In the genomic region with DNA sequence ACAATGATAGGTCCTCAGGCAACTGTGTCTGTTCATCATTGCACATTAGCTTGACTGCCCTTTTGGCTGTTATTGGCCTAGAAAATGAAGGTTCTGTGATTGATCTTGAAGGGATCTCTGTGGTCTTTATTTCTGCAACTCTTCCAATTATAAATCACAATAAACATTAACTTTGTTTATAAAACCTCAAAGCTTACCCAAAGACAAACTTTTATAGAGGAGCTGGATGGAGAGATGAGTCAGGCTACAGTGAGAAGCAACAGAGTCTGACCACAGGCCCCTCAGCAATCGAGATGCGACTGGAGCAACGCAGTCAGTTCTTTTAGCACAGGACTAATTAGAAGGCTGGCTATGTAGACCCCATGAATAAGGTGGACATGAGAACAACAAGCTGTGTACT, we compare ENCODE assay signal across 20 cellular contexts. TPM values are rescaled to one million over a fixed set of nuclear protein-coding genes. Genes with fewer than 3 reads are reported as not detected.
DNase-seq lines count a peak whose midpoint lies in the region; ATAC-seq, FAIRE-seq and TF ChIP-seq lines count a peak whose summit lies in the region.
"Had no signal": no experiment of that assay in that cellular context is flagged by ENCODE, and none has a peak within 500 bp of the region (broad histone marks: within the 10 kb centered on the region; RNA-seq: fewer than 3 reads in every experiment).

No MANE protein-coding gene starts in this region.

- H3K9me3 ChIP-seq in CD4-positive, alpha-beta T cell (ENCODE audit: control insufficient read depth, low read length) = no peaks in the 10 kb centered on the region
- H3K9me3 ChIP-seq in osteoblast (ENCODE audit: low read depth, low read length) = no peaks in the 10 kb centered on the region
- H3K9me3 ChIP-seq: esophagus muscularis mucosa had no signal

- no peaks in the 10 kb centered on the region for H3K27me3 Mint-ChIP-seq in CD4-positive, alpha-beta T cell
- H3K27me3 Mint-ChIP-seq: brain had no signal

- H3K4me2 ChIP-seq in osteoblast (ENCODE audit: insufficient read depth, low read length) = peak overlapping the region; percentile 39

- H3K4me3 Mint-ChIP-seq in CD4-positive, alpha-beta T cell = no peak overlapping the region
- H3K4me3 Mint-ChIP-seq: activated CD8-positive, alpha-beta T cell treated with anti-CD3 and anti-CD28 coated beads, Interleukin-2, amount 10 ng/mL, durations not matched to agents 7 days and 5 days; H9 had no signal

- H3K27ac Mint-ChIP-seq in CD4-positive, alpha-beta T cell = peak overlapping the region; percentile 45
- H3K27ac Mint-ChIP-seq: activated CD8-positive, alpha-beta T cell treated with anti-CD3 and anti-CD28 coated beads, Interleukin-2, amount 10 ng/mL, durations not matched to agents 7 days and 5 days; H9 had no signal

- no peak for DNase-seq in CD4-positive, alpha-beta T cell
- DNase-seq in NB4 (ENCODE audit: low read depth) (peak; percentile 30), fibroblast of mammary gland (ENCODE audit: low read depth) (peak; percentile 37), osteoblast (ENCODE audit: insufficient read length, low spot score, missing footprints) (peak; percentile 93), NCI-H1436 (lab: John Stamatoyannopoulos, UW) (no peak), HTR-8/SVneo (ENCODE audit: insufficient read length, low spot score) (no peak), occipital lobe (lab: John Stamatoyannopoulos, UW) (no peak)
- DNase-seq in stimulated activated CD4-positive, alpha-beta T cell treated with anti-CD3 and anti-CD28 coated beads, Interleukin-4, amount 100 ng/mL, for 24 hours = no peak
- DNase-seq: activated effector memory CD4-positive, alpha-beta T cell treated with anti-CD3 and anti-CD28 coated beads, Interleukin-2, amount 50 U/mL, for 16 hours; dorsolateral prefrontal cortex; H9; NCI-H187 treated with DMSO at 0.1 percent for 48 hours; NCI-H524 treated with DMSO at 0.1 percent for 48 hours; stimulated activated naive CD4-positive, alpha-beta T cell had no signal

- H3K9me3 Mint-ChIP-seq in CD4-positive, alpha-beta T cell = no peaks in the 10 kb centered on the region
- H3K9me3 Mint-ChIP-seq: brain, H9 had no signal

- no peak for TF ChIP-seq POLR2A in NB4 (IDR thresholded peaks at IDR 0.05; ENCODE audit: extremely low read depth, insufficient read length)

- TF ChIP-seq CTCF in CD4-positive, alpha-beta T cell (IDR thresholded peaks at IDR 0.05) = no peak
- no peak for TF ChIP-seq CTCF in NB4 (IDR thresholded peaks at IDR 0.05; ENCODE audit: low read depth, low read length)
- TF ChIP-seq CTCF in fibroblast of mammary gland (conservative IDR thresholded peaks at IDR 0.05; ENCODE audit: control insufficient read depth, insufficient read depth, low read depth, low read length) = no peak
- no peak for TF ChIP-seq CTCF in osteoblast (IDR thresholded peaks at IDR 0.05; ENCODE audit: extremely low read depth, low read depth, low read length)

- H3K27ac ChIP-seq in CD4-positive, alpha-beta T cell (ENCODE audit: low read depth, low read length) = no peak overlapping the region
- H3K27ac ChIP-seq in osteoblast (ENCODE audit: low read depth, low read length) = peak overlapping the region; percentile 95

- peaks cover 69% of the 10 kb centered on the region for H3K36me3 Mint-ChIP-seq in CD4-positive, alpha-beta T cell (ENCODE audit: low read depth)

- POLR2A ChIA-PET in CD4-positive, alpha-beta T cell (lab: Charles Lee) = no interaction called here

- no peak for FAIRE-seq in HTR-8/SVneo (lab: Jason Lieb, UNC)

- CTCF ChIA-PET in CD4-positive, alpha-beta T cell (lab: Charles Lee) = no interaction called here

- peaks cover 12% of the 10 kb centered on the region for H3K36me3 ChIP-seq in osteoblast (ENCODE audit: insufficient read depth, low read length)

- H3K79me2 ChIP-seq in osteoblast (ENCODE audit: insufficient read depth, low read length) = peaks cover 96% of the 10 kb centered on the region

- peaks cover 61% of the 10 kb centered on the region for H3K4me1 ChIP-seq in osteoblast (ENCODE audit: insufficient read depth, low read length)

- peaks cover 92% of the 10 kb centered on the region for H3K4me1 Mint-ChIP-seq in CD4-positive, alpha-beta T cell (ENCODE audit: low read depth)

- intact Hi-C loops in CD4-positive, alpha-beta T cell (cut with DNase I, micrococcal nuclease) = no loop called here

- no peak overlapping the region for H2AFZ ChIP-seq in osteoblast (ENCODE audit: low read length)

- peak overlapping the region; percentile 23 for H3K4me3 ChIP-seq in NB4 (ENCODE audit: low read depth, low read length)
- H3K4me3 ChIP-seq in fibroblast of mammary gland (ENCODE audit: control insufficient read depth, low read depth, low read length) = no peak overlapping the region
- H3K4me3 ChIP-seq in osteoblast (ENCODE audit: insufficient read depth, low read length) = no peak overlapping the region
- H3K4me3 ChIP-seq: dorsolateral prefrontal cortex, esophagus muscularis mucosa, lung had no signal

- ATAC-seq in CD4-positive, alpha-beta T cell (ENCODE audit: poor library complexity) = no peak
- ATAC-seq: activated CD8-positive, alpha-beta T cell treated with anti-CD3 and anti-CD28 coated beads, Interleukin-2, amount 10 ng/mL, durations not matched to agents 7 days and 5 days had no signal

- H3K27me3 ChIP-seq in CD4-positive, alpha-beta T cell (ENCODE audit: control insufficient read depth, insufficient read depth, low read length) = no peaks in the 10 kb centered on the region
- no peaks in the 10 kb centered on the region for H3K27me3 ChIP-seq in osteoblast (ENCODE audit: insufficient read depth, low read length)
- H3K27me3 ChIP-seq: dorsolateral prefrontal cortex, esophagus muscularis mucosa had no signal

- H4K20me1 ChIP-seq in osteoblast (ENCODE audit: insufficient read depth, low read length) = peaks cover 87% of the 10 kb centered on the region

RNA-seq across cellular contexts. Expression of a gene that starts 5.3 kb away (rescaled TPM):
- 100 to 1,000 TPM; 114 to 120 TPM for total RNA-seq in CD4-positive, alpha-beta T cell
- total RNA-seq in osteoblast (150 and 162 TPM in 2 replicates), occipital lobe (101 TPM)

RNA-seq across cellular contexts. Expression of a gene that starts 53.5 kb away (rescaled TPM):
- under 1 TPM in 1 of 2 experiments, not detected in 1; 0.08 TPM for total RNA-seq in CD4-positive, alpha-beta T cell
- total RNA-seq in osteoblast (not detected in 2 replicates), occipital lobe (not detected)
- total RNA-seq: activated CD8-positive, alpha-beta T cell treated with anti-CD3 and anti-CD28 coated beads, Interleukin-2, amount 10 ng/mL, durations not matched to agents 7 days and 5 days; Daoy; H9; ureter had no signal

RNA-seq across cellular contexts. Expression of a gene that starts 58.5 kb away (rescaled TPM):
- under 1 TPM in 1 of 2 experiments, not detected in 1; 0.11 TPM for total RNA-seq in CD4-positive, alpha-beta T cell
- total RNA-seq in osteoblast = not detected in 2 replicates
- not detected for total RNA-seq in occipital lobe
- total RNA-seq: activated CD8-positive, alpha-beta T cell treated with anti-CD3 and anti-CD28 coated beads, Interleukin-2, amount 10 ng/mL, durations not matched to agents 7 days and 5 days; Daoy; esophagus muscularis mucosa; H9; ureter had no signal

Comparison
In these comparisons a context has a peak if more than half of its experiments do, and no peak if none do; other contexts are left out.
1. DNase-seq: peak in NB4 (single experiment), fibroblast of mammary gland (single experiment) and osteoblast (single experiment); none in CD4-positive, alpha-beta T cell (0 of 10), NCI-H1436 (single experiment), HTR-8/SVneo (single experiment), stimulated activated CD4-positive, alpha-beta T cell treated with anti-CD3 and anti-CD28 coated beads, Interleukin-4, amount 100 ng/mL, for 24 hours (single experiment) and occipital lobe (single experiment).